In genomic region chr14:21104448-21105060, GRCh38 we compare ENCODE assay signal across 1 cellular context.
TF ChIP-seq lines count a peak whose summit lies in the region.

No MANE protein-coding gene starts in this region.

TF ChIP-seq in HEK293, 187 proteins besides CTCF, POLR2A, EP300 and RAD21 (continued from another document and continues in another):
- TF ChIP-seq ZNF239 (tag by site-specific recombination; IDR thresholded peaks at IDR 0.05) (no peak), ZBTB20 (tag by site-specific recombination; IDR thresholded peaks at IDR 0.05) (no peak), ZNF341 (tag by site-specific recombination; IDR thresholded peaks at IDR 0.05; ENCODE audit: low read depth) (no peak), ZNF155 (tag by site-specific recombination; IDR thresholded peaks at IDR 0.05) (no peak), ZNF140 (tag by site-specific recombination; IDR thresholded peaks at IDR 0.05) (no peak), ZNF426 (tag by site-specific recombination; IDR thresholded peaks at IDR 0.05) (no peak), ZBTB17 (tag by site-specific recombination; IDR thresholded peaks at IDR 0.05) (peak; percentile 60), HOXC10 (CRISPR knock-in tag; IDR thresholded peaks at IDR 0.05) (no peak), ZNF555 (tag by site-specific recombination; conservative IDR thresholded peaks at IDR 0.05) (no peak), ZNF670 (tag by site-specific recombination; IDR thresholded peaks at IDR 0.05; ENCODE audit: low read depth) (no peak), ZNF473 (tag by site-specific recombination; IDR thresholded peaks at IDR 0.05) (no peak), IKZF3 (tag by site-specific recombination; IDR thresholded peaks at IDR 0.05) (peak; percentile 89), ZNF626 (tag by site-specific recombination; IDR thresholded peaks at IDR 0.05) (no peak), ZSCAN30 (tag by site-specific recombination; IDR thresholded peaks at IDR 0.05) (peak; percentile 9; the same call in 1 of the 2 replicates), KLF8 (tag by site-specific recombination; IDR thresholded peaks at IDR 0.05) (no peak), SETDB1 (IDR thresholded peaks at IDR 0.05; ENCODE audit: insufficient read length, low read length) (no peak), KLF7 (tag by site-specific recombination; IDR thresholded peaks at IDR 0.05; ENCODE audit: borderline replicate concordance) (no peak), ZNF600 (tag by site-specific recombination; IDR thresholded peaks at IDR 0.05) (no peak; the same call in 1 of the 2 replicates), ZNF24 (tag by site-specific recombination; IDR thresholded peaks at IDR 0.05) (no peak), ZNF184 (tag by site-specific recombination; IDR thresholded peaks at IDR 0.05) (no peak), KLF10 (tag by site-specific recombination; IDR thresholded peaks at IDR 0.05) (no peak), KLF1 (tag by site-specific recombination; IDR thresholded peaks at IDR 0.05) (no peak), ZNF585B (tag by site-specific recombination; IDR thresholded peaks at IDR 0.05) (no peak), ZBTB48 (tag by site-specific recombination; IDR thresholded peaks at IDR 0.05) (no peak), ZNF146 (tag by site-specific recombination; IDR thresholded peaks at IDR 0.05) (no peak), ZNF169 (tag by site-specific recombination; IDR thresholded peaks at IDR 0.05) (no peak), ZNF654 (tag by site-specific recombination; IDR thresholded peaks at IDR 0.05; ENCODE audit: low read depth) (peak; percentile 85), WT1 (tag by site-specific recombination; IDR thresholded peaks at IDR 0.05) (no peak), TSHZ1 (tag by site-specific recombination; IDR thresholded peaks at IDR 0.05; ENCODE audit: borderline replicate concordance) (no peak), ZNF768 (tag by site-specific recombination; IDR thresholded peaks at IDR 0.05) (no peak), ZNF394 (tag by site-specific recombination; IDR thresholded peaks at IDR 0.05; ENCODE audit: borderline replicate concordance) (peak; percentile 75), ZNF37A (tag by site-specific recombination; IDR thresholded peaks at IDR 0.05) (no peak), RBAK (tag by site-specific recombination; IDR thresholded peaks at IDR 0.05) (no peak), ZNF133 (tag by site-specific recombination; IDR thresholded peaks at IDR 0.05) (no peak), ZNF791 (tag by site-specific recombination; IDR thresholded peaks at IDR 0.05) (no peak), ZNF350 (tag by site-specific recombination; IDR thresholded peaks at IDR 0.05) (no peak)
- TF ChIP-seq, protein P1, sequence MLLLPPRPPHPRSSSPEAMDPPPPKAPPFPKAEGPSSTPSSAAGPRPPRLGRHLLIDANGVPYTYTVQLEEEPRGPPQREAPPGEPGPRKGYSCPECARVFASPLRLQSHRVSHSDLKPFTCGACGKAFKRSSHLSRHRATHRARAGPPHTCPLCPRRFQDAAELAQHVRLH (tag by site-specific recombination; IDR thresholded peaks at IDR 0.05): no peak
- TF ChIP-seq, protein P2, sequence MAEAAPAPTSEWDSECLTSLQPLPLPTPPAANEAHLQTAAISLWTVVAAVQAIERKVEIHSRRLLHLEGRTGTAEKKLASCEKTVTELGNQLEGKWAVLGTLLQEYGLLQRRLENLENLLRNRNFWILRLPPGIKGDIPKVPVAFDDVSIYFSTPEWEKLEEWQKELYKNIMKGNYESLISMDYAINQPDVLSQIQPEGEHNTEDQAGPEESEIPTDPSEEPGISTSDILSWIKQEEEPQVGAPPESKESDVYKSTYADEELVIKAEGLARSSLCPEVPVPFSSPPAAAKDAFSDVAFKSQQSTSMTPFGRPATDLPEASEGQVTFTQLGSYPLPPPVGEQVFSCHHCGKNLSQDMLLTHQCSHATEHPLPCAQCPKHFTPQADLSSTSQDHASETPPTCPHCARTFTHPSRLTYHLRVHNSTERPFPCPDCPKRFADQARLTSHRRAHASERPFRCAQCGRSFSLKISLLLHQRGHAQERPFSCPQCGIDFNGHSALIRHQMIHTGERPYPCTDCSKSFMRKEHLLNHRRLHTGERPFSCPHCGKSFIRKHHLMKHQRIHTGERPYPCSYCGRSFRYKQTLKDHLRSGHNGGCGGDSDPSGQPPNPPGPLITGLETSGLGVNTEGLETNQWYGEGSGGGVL (tag by site-specific recombination; IDR thresholded peaks at IDR 0.05): no peak
- TF ChIP-seq, protein P3, sequence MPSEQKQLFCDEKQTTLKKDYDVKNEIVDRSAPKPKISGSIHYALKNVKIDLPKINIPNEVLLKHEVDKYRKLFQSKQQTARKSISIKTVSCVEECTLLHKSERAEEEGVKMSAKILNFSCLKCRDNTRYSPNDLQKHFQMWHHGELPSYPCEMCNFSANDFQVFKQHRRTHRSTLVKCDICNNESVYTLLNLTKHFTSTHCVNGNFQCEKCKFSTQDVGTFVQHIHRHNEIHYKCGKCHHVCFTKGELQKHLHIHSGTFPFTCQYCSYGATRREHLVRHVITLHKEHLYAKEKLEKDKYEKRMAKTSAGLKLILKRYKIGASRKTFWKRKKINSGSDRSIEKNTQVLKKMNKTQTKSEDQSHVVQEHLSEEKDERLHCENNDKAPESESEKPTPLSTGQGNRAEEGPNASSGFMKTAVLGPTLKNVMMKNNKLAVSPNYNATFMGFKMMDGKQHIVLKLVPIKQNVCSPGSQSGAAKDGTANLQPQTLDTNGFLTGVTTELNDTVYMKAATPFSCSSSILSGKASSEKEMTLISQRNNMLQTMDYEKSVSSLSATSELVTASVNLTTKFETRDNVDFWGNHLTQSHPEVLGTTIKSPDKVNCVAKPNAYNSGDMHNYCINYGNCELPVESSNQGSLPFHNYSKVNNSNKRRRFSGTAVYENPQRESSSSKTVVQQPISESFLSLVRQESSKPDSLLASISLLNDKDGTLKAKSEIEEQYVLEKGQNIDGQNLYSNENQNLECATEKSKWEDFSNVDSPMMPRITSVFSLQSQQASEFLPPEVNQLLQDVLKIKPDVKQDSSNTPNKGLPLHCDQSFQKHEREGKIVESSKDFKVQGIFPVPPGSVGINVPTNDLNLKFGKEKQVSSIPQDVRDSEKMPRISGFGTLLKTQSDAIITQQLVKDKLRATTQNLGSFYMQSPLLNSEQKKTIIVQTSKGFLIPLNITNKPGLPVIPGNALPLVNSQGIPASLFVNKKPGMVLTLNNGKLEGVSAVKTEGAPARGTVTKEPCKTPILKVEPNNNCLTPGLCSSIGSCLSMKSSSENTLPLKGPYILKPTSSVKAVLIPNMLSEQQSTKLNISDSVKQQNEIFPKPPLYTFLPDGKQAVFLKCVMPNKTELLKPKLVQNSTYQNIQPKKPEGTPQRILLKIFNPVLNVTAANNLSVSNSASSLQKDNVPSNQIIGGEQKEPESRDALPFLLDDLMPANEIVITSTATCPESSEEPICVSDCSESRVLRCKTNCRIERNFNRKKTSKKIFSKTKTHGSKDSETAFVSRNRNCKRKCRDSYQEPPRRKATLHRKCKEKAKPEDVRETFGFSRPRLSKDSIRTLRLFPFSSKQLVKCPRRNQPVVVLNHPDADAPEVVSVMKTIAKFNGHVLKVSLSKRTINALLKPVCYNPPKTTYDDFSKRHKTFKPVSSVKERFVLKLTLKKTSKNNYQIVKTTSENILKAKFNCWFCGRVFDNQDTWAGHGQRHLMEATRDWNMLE (tag by site-specific recombination; conservative IDR thresholded peaks at IDR 0.05; ENCODE audit: low read depth): no peak
- TF ChIP-seq, protein P4, sequence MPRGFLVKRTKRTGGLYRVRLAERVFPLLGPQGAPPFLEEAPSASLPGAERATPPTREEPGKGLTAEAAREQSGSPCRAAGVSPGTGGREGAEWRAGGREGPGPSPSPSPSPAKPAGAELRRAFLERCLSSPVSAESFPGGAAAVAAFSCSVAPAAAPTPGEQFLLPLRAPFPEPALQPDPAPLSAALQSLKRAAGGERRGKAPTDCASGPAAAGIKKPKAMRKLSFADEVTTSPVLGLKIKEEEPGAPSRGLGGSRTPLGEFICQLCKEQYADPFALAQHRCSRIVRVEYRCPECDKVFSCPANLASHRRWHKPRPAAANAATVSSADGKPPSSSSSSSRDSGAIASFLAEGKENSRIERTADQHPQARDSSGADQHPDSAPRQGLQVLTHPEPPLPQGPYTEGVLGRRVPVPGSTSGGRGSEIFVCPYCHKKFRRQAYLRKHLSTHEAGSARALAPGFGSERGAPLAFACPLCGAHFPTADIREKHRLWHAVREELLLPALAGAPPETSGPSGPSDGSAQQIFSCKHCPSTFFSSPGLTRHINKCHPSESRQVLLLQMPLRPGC (tag by site-specific recombination; IDR thresholded peaks at IDR 0.05): no peak
- TF ChIP-seq, protein P5, sequence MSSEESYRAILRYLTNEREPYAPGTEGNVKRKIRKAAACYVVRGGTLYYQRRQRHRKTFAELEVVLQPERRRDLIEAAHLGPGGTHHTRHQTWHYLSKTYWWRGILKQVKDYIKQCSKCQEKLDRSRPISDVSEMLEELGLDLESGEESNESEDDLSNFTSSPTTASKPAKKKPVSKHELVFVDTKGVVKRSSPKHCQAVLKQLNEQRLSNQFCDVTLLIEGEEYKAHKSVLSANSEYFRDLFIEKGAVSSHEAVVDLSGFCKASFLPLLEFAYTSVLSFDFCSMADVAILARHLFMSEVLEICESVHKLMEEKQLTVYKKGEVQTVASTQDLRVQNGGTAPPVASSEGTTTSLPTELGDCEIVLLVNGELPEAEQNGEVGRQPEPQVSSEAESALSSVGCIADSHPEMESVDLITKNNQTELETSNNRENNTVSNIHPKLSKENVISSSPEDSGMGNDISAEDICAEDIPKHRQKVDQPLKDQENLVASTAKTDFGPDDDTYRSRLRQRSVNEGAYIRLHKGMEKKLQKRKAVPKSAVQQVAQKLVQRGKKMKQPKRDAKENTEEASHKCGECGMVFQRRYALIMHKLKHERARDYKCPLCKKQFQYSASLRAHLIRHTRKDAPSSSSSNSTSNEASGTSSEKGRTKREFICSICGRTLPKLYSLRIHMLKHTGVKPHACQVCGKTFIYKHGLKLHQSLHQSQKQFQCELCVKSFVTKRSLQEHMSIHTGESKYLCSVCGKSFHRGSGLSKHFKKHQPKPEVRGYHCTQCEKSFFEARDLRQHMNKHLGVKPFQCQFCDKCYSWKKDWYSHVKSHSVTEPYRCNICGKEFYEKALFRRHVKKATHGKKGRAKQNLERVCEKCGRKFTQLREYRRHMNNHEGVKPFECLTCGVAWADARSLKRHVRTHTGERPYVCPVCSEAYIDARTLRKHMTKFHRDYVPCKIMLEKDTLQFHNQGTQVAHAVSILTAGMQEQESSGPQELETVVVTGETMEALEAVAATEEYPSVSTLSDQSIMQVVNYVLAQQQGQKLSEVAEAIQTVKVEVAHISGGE (tag by site-specific recombination; conservative IDR thresholded peaks at IDR 0.05; ENCODE audit: low read depth): peak; percentile 14; the same call in 1 of the 2 replicates
- TF ChIP-seq, protein P6, sequence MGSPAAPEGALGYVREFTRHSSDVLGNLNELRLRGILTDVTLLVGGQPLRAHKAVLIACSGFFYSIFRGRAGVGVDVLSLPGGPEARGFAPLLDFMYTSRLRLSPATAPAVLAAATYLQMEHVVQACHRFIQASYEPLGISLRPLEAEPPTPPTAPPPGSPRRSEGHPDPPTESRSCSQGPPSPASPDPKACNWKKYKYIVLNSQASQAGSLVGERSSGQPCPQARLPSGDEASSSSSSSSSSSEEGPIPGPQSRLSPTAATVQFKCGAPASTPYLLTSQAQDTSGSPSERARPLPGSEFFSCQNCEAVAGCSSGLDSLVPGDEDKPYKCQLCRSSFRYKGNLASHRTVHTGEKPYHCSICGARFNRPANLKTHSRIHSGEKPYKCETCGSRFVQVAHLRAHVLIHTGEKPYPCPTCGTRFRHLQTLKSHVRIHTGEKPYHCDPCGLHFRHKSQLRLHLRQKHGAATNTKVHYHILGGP (tag by site-specific recombination; IDR thresholded peaks at IDR 0.05): no peak
